In genomic region chr2:30763151-30763660, GRCh38 we compare ENCODE assay signal across 19 cellular contexts. TPM values are rescaled to one million over a fixed set of nuclear protein-coding genes. Genes with fewer than 3 reads are reported as not detected.
A peak's percentile ranks its signal among the peaks of the same experiment; 100 is the strongest.
DNase-seq lines count a peak whose midpoint lies in the region; ATAC-seq and TF ChIP-seq lines count a peak whose summit lies in the region.
"Had no signal": no experiment of that assay in that cellular context is flagged by ENCODE, and none has a peak within 500 bp of the region (broad histone marks: within the 10 kb centered on the region; RNA-seq: fewer than 3 reads in every experiment).

No MANE protein-coding gene starts in this region.

- H3K9ac ChIP-seq in PC-3 (ENCODE audit: low read length) = no peak overlapping the region

- H3K36me3 ChIP-seq in PC-3 (ENCODE audit: low read depth, low read length) = no peaks in the 10 kb centered on the region

- no peak overlapping the region for H3K27ac Mint-ChIP-seq in HFFc6

- peak; percentile 67 for DNase-seq in AG10803 (ENCODE audit: low read depth)
- DNase-seq in EH (ENCODE audit: low read depth) = peak; percentile 90
- DNase-seq in HFFc6 = peak; percentile 9
- peak; percentile 53 for DNase-seq in mesenteric fat pad (ENCODE audit: low spot score)
- DNase-seq in PC-3 = no peak
- DNase-seq in cortex of kidney (lab: John Stamatoyannopoulos, UW) = no peak
- no peak for DNase-seq in NCI-H524 treated with DMSO at 0.1 percent for 48 hours (lab: John Stamatoyannopoulos, UW)
- no peak for DNase-seq in NCI-H2029 treated with DMSO at 0.1 percent for 48 hours (lab: John Stamatoyannopoulos, UW)
- DNase-seq: ACHN; Caco-2; DMS53; GF-D8; MV-4-11; NCI-H1436 treated with DMSO at 0.1 percent for 48 hours; NCI-H345; NCI-H69; NK-92 treated with Interleukin-12 subunit alpha and Interleukin-12 subunit beta, amount 100 ng/mL, for 24 hours had no signal

- no peaks in the 10 kb centered on the region for H3K4me1 ChIP-seq in PC-3 (ENCODE audit: insufficient read depth, low read length)
- H3K4me1 ChIP-seq: Caco-2 had no signal

- no peaks in the 10 kb centered on the region; the same call in 1 of the 2 replicates for H3K9me3 Mint-ChIP-seq in HFFc6

- CTCF ChIA-PET in PC-3 (lab: Charles Lee) = no interaction called here

- no peaks in the 10 kb centered on the region for H4K20me1 ChIP-seq in PC-3 (ENCODE audit: low read length)

- POLR2A ChIA-PET in PC-3 (lab: Charles Lee; ENCODE audit: unreplicated experiment) = no interaction called here

- no TSS peak for BruUV-seq in PC-3 (replicated peaks; lab: Mats Ljungman, UMichigan)

- H3K36me3 Mint-ChIP-seq in HFFc6 (ENCODE audit: low read depth) = no peaks in the 10 kb centered on the region

- intact Hi-C loops in PC-3 (cut with micrococcal nuclease) = no loop called here

- TF ChIP-seq CTCF in AG10803 (conservative IDR thresholded peaks at IDR 0.05; ENCODE audit: low read length) (no peak), HFFc6 (IDR thresholded peaks at IDR 0.05) (no peak), PC-3 (conservative IDR thresholded peaks at IDR 0.05; ENCODE audit: low read depth, low read length) (no peak)

- H3K4me3 Mint-ChIP-seq in HFFc6 = no peak overlapping the region

- no peaks in the 10 kb centered on the region for H3F3A ChIP-seq in PC-3 (ENCODE audit: low read length, unreplicated experiment)

- H3K79me2 ChIP-seq in PC-3 (ENCODE audit: low read length) = no peaks in the 10 kb centered on the region

- H3K27ac ChIP-seq in PC-3 (ENCODE audit: low read length) = no peak overlapping the region
- H3K27ac ChIP-seq: C4-2B had no signal

- H3K9me2 ChIP-seq in PC-3 (replicated peaks; ENCODE audit: low read length) = no peaks in the 10 kb centered on the region

- H3K4me3 ChIP-seq in AG10803 (ENCODE audit: low read length) (no peak overlapping the region), PC-3 (ENCODE audit: low read length) (no peak overlapping the region)

- no peaks in the 10 kb centered on the region for H3K9me3 ChIP-seq in PC-3 (ENCODE audit: low read length)
- H3K9me3 ChIP-seq: Caco-2 had no signal

- no peak overlapping the region for H3K4me2 ChIP-seq in PC-3 (ENCODE audit: low read length)

- H3K27me3 ChIP-seq in PC-3 (ENCODE audit: low read length) = peaks cover 55% of the 10 kb centered on the region

- peaks cover 11% of the 10 kb centered on the region for H3K27me3 Mint-ChIP-seq in HFFc6 (ENCODE audit: insufficient read depth)

- H3K4me1 Mint-ChIP-seq in HFFc6 (ENCODE audit: low read depth) = peaks cover 11% of the 10 kb centered on the region

- no peak overlapping the region for H2AFZ ChIP-seq in PC-3 (ENCODE audit: low read length)

- no peak for ATAC-seq in PC-3

RNA-seq across cellular contexts. Expression of gene CAPN13, which starts 44.0 kb away (rescaled TPM):
- not detected for total RNA-seq in HFFc6 (2021; fragmentation: NEBNext Ultra II Directional; extraction: Animal tissue kit (Norgen Biotek cat#: 25700))
- not detected for total RNA-seq in mesenteric fat pad
- 0.44 and 1.9 TPM in 2 replicates for total RNA-seq in PC-3 (2014; rRNA removed)
- total RNA-seq: SK-MEL-5 had no signal

Comparison
In these comparisons a context has a peak if more than half of its experiments do, and no peak if none do; other contexts are left out.
1. DNase-seq: peak in AG10803 (single experiment), EH (single experiment), HFFc6 (single experiment) and mesenteric fat pad (single experiment); none in PC-3 (single experiment), cortex of kidney (single experiment), NCI-H524 treated with DMSO at 0.1 percent for 48 hours (single experiment) and NCI-H2029 treated with DMSO at 0.1 percent for 48 hours (single experiment).